Comparison of ENCODE assay signal across 8 cellular contexts in the genomic region with DNA sequence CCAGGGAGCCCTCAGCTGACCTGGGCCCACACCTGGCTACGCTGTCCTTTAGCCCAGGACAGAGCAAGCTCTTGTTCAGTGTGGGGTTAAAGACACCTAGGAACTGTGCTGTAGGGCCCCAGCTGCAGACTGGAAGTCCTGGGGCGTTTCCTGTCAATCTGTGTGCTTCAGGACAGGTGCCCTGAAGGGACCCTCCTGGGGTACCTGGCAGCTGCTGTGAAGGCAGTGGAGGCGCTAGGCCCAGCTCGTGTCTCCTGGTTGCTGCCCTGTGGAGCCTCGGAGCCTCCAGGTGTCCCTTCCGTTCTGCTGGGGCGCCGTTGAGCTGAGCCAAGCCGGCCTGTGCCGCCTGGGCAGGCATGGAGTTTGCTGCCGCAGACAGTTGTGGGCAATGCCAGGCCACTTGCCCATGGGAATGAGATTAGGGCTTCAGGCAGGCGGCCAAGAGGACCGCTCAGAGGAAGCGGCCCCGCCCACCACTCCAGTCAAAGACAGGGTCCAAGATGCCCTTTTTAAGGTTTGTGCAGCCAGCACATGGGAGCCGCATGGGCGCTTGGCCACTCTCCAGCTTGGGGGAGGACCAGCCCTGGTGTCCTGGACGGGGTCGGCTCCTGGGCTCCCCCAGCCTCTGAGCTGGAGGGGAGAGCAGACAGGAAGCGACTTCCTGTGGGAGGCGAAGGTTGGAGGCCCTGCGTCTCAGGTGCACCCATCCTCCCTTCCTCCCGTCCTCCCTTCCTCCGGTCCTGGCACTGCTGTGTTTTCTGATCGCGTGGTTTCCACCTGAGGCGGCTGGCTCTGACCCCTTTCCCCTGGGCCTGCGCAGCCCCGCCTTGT. TPM values are rescaled to one million over a fixed set of nuclear protein-coding genes. Genes with fewer than 3 reads are reported as not detected.
A peak's percentile ranks its signal among the peaks of the same experiment; 100 is the strongest.
DNase-seq lines count a peak whose midpoint lies in the region; ATAC-seq, FAIRE-seq and TF ChIP-seq lines count a peak whose summit lies in the region.

No MANE protein-coding gene starts in this region.

- no peak for DNase-seq in IMR-90
- peak; percentile 32 for DNase-seq in bronchial epithelial cell (ENCODE audit: low read depth)
- DNase-seq in lung (ENCODE audit: low spot score): peak; percentile 79
- DNase-seq in uterus: peak; percentile 59 to 64
- no peak for DNase-seq in SJCRH30
- no peak for DNase-seq in endothelial cell (ENCODE audit: low spot score)
- DNase-seq in stimulated activated CD4-positive, alpha-beta T cell treated with anti-CD3 and anti-CD28 coated beads, Interleukin-4, amount 100 ng/mL, for 1 hour: no peak

- CTCF ChIA-PET in IMR-90 (lab: Yijun Ruan, JAX): interaction anchor here (0.7 to 1.1 kb wide), 3 partner anchors 30 to 59 kb away, joined by 3 to 4 read pairs (median 4); no protein-coding TSS in a partner anchor

- peaks cover 0 to 19% of the 10 kb centered on the region in 2 experiments; a peak in 2 of 4 replicates for H3K79me1 ChIP-seq in IMR-90 (ENCODE audit: low read depth in 1 of 2, low read length in 2 of 2)

- no peaks in the 10 kb centered on the region for H3K9me3 ChIP-seq in IMR-90 (ENCODE audit: control insufficient read depth, insufficient read depth, low read length)
- no peaks in the 10 kb centered on the region for H3K9me3 ChIP-seq in lung (ENCODE audit: control insufficient read depth in 2 of 2, insufficient read depth in 1 of 2, low read length in 1 of 2)
- no peaks in the 10 kb centered on the region for H3K9me3 ChIP-seq in uterus
- H3K9me3 ChIP-seq in SJCRH30 (replicated peaks): no peaks in the 10 kb centered on the region

- no peak overlapping the region for H3K56ac ChIP-seq in IMR-90 (ENCODE audit: extremely low read depth, insufficient read depth, low read length)

- peak overlapping the region; percentile 28; the same call in 1 of the 2 replicates for H3K4me2 ChIP-seq in IMR-90 (ENCODE audit: low read depth, low read length)

- H3K36me3 ChIP-seq in ACC112 (ENCODE audit: insufficient read depth, low read length): peaks cover 23% of the 10 kb centered on the region; the same call in 1 of the 2 replicates
- H3K36me3 ChIP-seq in IMR-90 (ENCODE audit: control insufficient read depth, insufficient read depth, low read length): peaks cover 57% of the 10 kb centered on the region
- peaks cover 48% of the 10 kb centered on the region for H3K36me3 ChIP-seq in bronchial epithelial cell (ENCODE audit: control insufficient read depth, insufficient read depth, low read length)
- peaks cover 18 to 48% of the 10 kb centered on the region in 2 donors for H3K36me3 ChIP-seq in lung (ENCODE audit: control insufficient read depth in 2 of 2, insufficient read depth in 2 of 2, low read length in 2 of 2)
- no peaks in the 10 kb centered on the region for H3K36me3 ChIP-seq in uterus
- peaks cover 73% of the 10 kb centered on the region for H3K36me3 ChIP-seq in SJCRH30

- peaks cover 32% of the 10 kb centered on the region for H3K4me1 Mint-ChIP-seq in endothelial cell (ENCODE audit: unreplicated experiment)

- POLR2A ChIA-PET in IMR-90 (lab: Charles Lee; ENCODE audit: unreplicated experiment): interaction anchor here (0.8 kb wide), 1 partner anchor 18 kb away, joined by 3 read pairs; no protein-coding TSS in a partner anchor

- H3K27ac ChIP-seq in ACC112 (ENCODE audit: low read depth, low read length) (no peak overlapping the region; the same call in 1 of the 2 replicates), IMR-90 (ENCODE audit: insufficient read depth, low read length) (no peak overlapping the region), lung (ENCODE audit: low read depth in 1 of 2, low read length in 1 of 2) (peak overlapping the region; percentile 50 to 78), uterus (peak overlapping the region; percentile 33 to 41), SJCRH30 (no peak overlapping the region)

- no peak overlapping the region for H2BK120ac ChIP-seq in IMR-90 (ENCODE audit: low read depth, low read length)

- in situ Hi-C loops in IMR-90 (cut with MboI; ENCODE audit: low sequenced_read_pairs): no loop called here

- peaks cover 84% of the 10 kb centered on the region for H4K20me1 ChIP-seq in IMR-90 (ENCODE audit: insufficient read depth, low read length)

- H4K8ac ChIP-seq in IMR-90 (ENCODE audit: low read depth in 2 of 2, low read length in 2 of 2): no peak overlapping the region

- no peak overlapping the region for H3K4ac ChIP-seq in IMR-90 (ENCODE audit: low read depth, low read length)

- H2BK20ac ChIP-seq in IMR-90 (ENCODE audit: low read depth, low read length): no peak overlapping the region

- H3K9ac ChIP-seq in IMR-90 (ENCODE audit: low read depth, low read length): no peak overlapping the region

- 43% methylated on average over 11 of the region's 29 CpGs; no CpG with 5 or more reads in 1 of the 2 experiments for WGBS in IMR-90 (ENCODE audit: extremely low coverage in 2 of 2, insufficient read length in 1 of 2), 2 experiments
- 31 to 52% methylated on average over 28 to 29 of the region's 29 CpGs for WGBS in lung, 2 donors

- 0 out of 2 replicates have a peak overlapping the region, but pooled peaks have one; percentile 16 for H3K23ac ChIP-seq in IMR-90 (ENCODE audit: low read depth, low read length)

- no peak for TF ChIP-seq POLR2A in IMR-90 (IDR thresholded peaks at IDR 0.05; ENCODE audit: low read depth, low read length)
- no peak for TF ChIP-seq POLR2A in uterus (IDR thresholded peaks at IDR 0.05)

- no peak for ATAC-seq in IMR-90 (ENCODE audit: low read depth)
- ATAC-seq in lung (ENCODE audit: insufficient read depth, low FRiP score): no peak

- H3K18ac ChIP-seq in IMR-90 (ENCODE audit: low read depth, low read length): no peak overlapping the region

- dilution Hi-C loops in IMR-90 (cut with HindIII; ENCODE audit: low sequenced_read_pairs, unreplicated experiment): no loop called here

- no peak overlapping the region for H2BK5ac ChIP-seq in IMR-90 (ENCODE audit: low read depth, low read length, poor library complexity, severe bottlenecking)

- no TSS peak for BruUV-seq in IMR-90 (replicated peaks; lab: Mats Ljungman, UMichigan)

- H2AK5ac ChIP-seq in IMR-90 (ENCODE audit: low read depth, low read length): no peak overlapping the region

- H2BK15ac ChIP-seq in IMR-90 (ENCODE audit: low read depth, low read length): no peak overlapping the region

- FAIRE-seq in bronchial epithelial cell (lab: Jason Lieb, UNC): no peak

- H3K4me1 ChIP-seq in ACC112 (ENCODE audit: control insufficient read depth, insufficient read depth, low read length, unreplicated experiment): peaks cover 36% of the 10 kb centered on the region
- H3K4me1 ChIP-seq in IMR-90 (ENCODE audit: control insufficient read depth, insufficient read depth, low read length): peaks cover 30% of the 10 kb centered on the region
- peaks cover 21 to 33% of the 10 kb centered on the region in 2 donors for H3K4me1 ChIP-seq in lung (ENCODE audit: control insufficient read depth in 2 of 2, insufficient read depth in 2 of 2, low read length in 2 of 2)
- peaks cover 28 to 46% of the 10 kb centered on the region in 2 donors for H3K4me1 ChIP-seq in uterus
- peaks cover 3% of the 10 kb centered on the region; the same call in 1 of the 2 replicates for H3K4me1 ChIP-seq in SJCRH30

- intact Hi-C loops in IMR-90 (cut with micrococcal nuclease): no loop called here
- intact Hi-C loops in uterus (cut with DNase I; ENCODE audit: low total_unique reads): no loop called here

- peaks cover 11% of the 10 kb centered on the region; the same call in 1 of the 2 replicates for H3K9me1 ChIP-seq in IMR-90 (ENCODE audit: insufficient read depth, low read length)

- H2AK9ac ChIP-seq in IMR-90 (replicated peaks; ENCODE audit: low read depth, low read length, poor library complexity): peak overlapping the region; percentile 57

- H3K14ac ChIP-seq in IMR-90 (replicated peaks; ENCODE audit: low read depth, low read length): no peak overlapping the region

- no peak for TF ChIP-seq RAD21 in IMR-90 (IDR thresholded peaks at IDR 0.05; ENCODE audit: low read length)

- no peak overlapping the region for H3K27ac Mint-ChIP-seq in endothelial cell (ENCODE audit: unreplicated experiment)

- no peak overlapping the region for H4K91ac ChIP-seq in IMR-90 (ENCODE audit: insufficient read depth, low read depth, low read length)

- H3K27me3 ChIP-seq in ACC112 (ENCODE audit: insufficient read depth, low read length) (no peaks in the 10 kb centered on the region), IMR-90 (ENCODE audit: control insufficient read depth, insufficient read depth, low read length) (no peaks in the 10 kb centered on the region), bronchial epithelial cell (ENCODE audit: control insufficient read depth, insufficient read depth, low read length) (no peaks in the 10 kb centered on the region), lung (ENCODE audit: control insufficient read depth, insufficient read depth) (no peaks in the 10 kb centered on the region), uterus (no peaks in the 10 kb centered on the region), SJCRH30 (no peaks in the 10 kb centered on the region)

- H3K4me3 ChIP-seq in ACC112 (ENCODE audit: low read depth, low read length): peak overlapping the region; percentile 95
- H3K4me3 ChIP-seq in IMR-90 (ENCODE audit: insufficient read depth, low read depth, low read length): no peak overlapping the region
- peak overlapping the region; percentile 23 for H3K4me3 ChIP-seq in bronchial epithelial cell (ENCODE audit: low read depth, low read length)
- H3K4me3 ChIP-seq in lung: no peak overlapping the region
- peak overlapping the region in 1 of 2 donors; percentile 15 for H3K4me3 ChIP-seq in uterus
- H3K4me3 ChIP-seq in SJCRH30: no peak overlapping the region

- no peaks in the 10 kb centered on the region for H3K9me3 Mint-ChIP-seq in endothelial cell (ENCODE audit: unreplicated experiment)

- no peak overlapping the region for H4K5ac ChIP-seq in IMR-90 (ENCODE audit: low read depth, low read length)

- H3K4me3 Mint-ChIP-seq in endothelial cell (ENCODE audit: unreplicated experiment): no peak overlapping the region

- H3K27me3 Mint-ChIP-seq in endothelial cell (ENCODE audit: unreplicated experiment): peaks cover 35% of the 10 kb centered on the region

- H2AFZ ChIP-seq in ACC112 (ENCODE audit: low read length, unreplicated experiment): no peak overlapping the region
- peak overlapping the region; percentile 39 for H2AFZ ChIP-seq in IMR-90 (replicated peaks; ENCODE audit: low read length, poor library complexity)

- no peak for TF ChIP-seq CTCF in IMR-90 (conservative IDR thresholded peaks at IDR 0.05; ENCODE audit: low read depth, low read length)
- no peak for TF ChIP-seq CTCF in bronchial epithelial cell (IDR thresholded peaks at IDR 0.05; ENCODE audit: insufficient read depth, low read length, severe bottlenecking)
- no peak for TF ChIP-seq CTCF in lung (IDR thresholded peaks at IDR 0.05; ENCODE audit: control extremely low read depth, extremely low read depth)
- TF ChIP-seq CTCF in uterus (IDR thresholded peaks at IDR 0.05): no peak
- no peak for TF ChIP-seq CTCF in endothelial cell (IDR thresholded peaks at IDR 0.05; ENCODE audit: unreplicated experiment)

- H3K36me3 Mint-ChIP-seq in endothelial cell (ENCODE audit: low read depth, unreplicated experiment): peaks cover 29% of the 10 kb centered on the region

- peaks cover 84% of the 10 kb centered on the region for H3K79me2 ChIP-seq in ACC112 (ENCODE audit: control insufficient read depth, insufficient read depth, low read length, unreplicated experiment)

RNA-seq across cellular contexts. Expression of a gene that starts 4.0 kb away (rescaled TPM):
- total RNA-seq in IMR-90 (2012; rRNA removed): 95.5 and 146 TPM in 2 replicates
- polyA plus RNA-seq in IMR-90 (2012; rRNA removed): 269 and 483 TPM in 2 replicates
- 96.3 and 257 TPM in 2 replicates for polyA plus RNA-seq in IMR-90 (2012; cell fraction: cytosol; rRNA removed)
- 324 and 629 TPM in 2 replicates for polyA plus RNA-seq in IMR-90 (2012; cell fraction: nucleus; rRNA removed; ENCODE audit: low replicate concordance)
- total RNA-seq in bronchial epithelial cell: 99.0 TPM in 2 replicates
- 100 to 1,000 TPM; 256 to 321 TPM for total RNA-seq in lung
- 100 to 1,000 TPM; 112 to 150 TPM for polyA plus RNA-seq in lung
- total RNA-seq in uterus: 100 to 1,000 TPM in 2 of 4 donors, 10 to 100 TPM in 2; 45.0 to 278 (median 106) TPM
- 232 TPM in 2 replicates for total RNA-seq in SJCRH30 (2014; rRNA removed; shearing (Covaris generic))
- total RNA-seq in endothelial cell (ENCODE audit: unreplicated experiment): 614 TPM

RNA-seq across cellular contexts. Expression of a gene that starts 20.5 kb away (rescaled TPM):
- 0.36 and 0.56 TPM in 2 replicates for total RNA-seq in IMR-90 (2012; rRNA removed)
- polyA plus RNA-seq in IMR-90 (2012; rRNA removed): 1.2 and 2.0 TPM in 2 replicates
- polyA plus RNA-seq in IMR-90 (2012; cell fraction: cytosol; rRNA removed): 1.0 and 4.3 TPM in 2 replicates
- polyA plus RNA-seq in IMR-90 (2012; cell fraction: nucleus; rRNA removed; ENCODE audit: low replicate concordance): 1.4 and 3.6 TPM in 2 replicates
- total RNA-seq in bronchial epithelial cell: not detected in 2 replicates
- total RNA-seq in lung: 10 to 100 TPM in 1 of 2 donors, 1 to 10 TPM in 1; 8.1 to 14.1 TPM
- 1 to 10 TPM in 1 of 2 donors, under 1 TPM in 1; 0.91 to 4.2 TPM for polyA plus RNA-seq in lung
- total RNA-seq in uterus: 1 to 10 TPM in 1 of 4 donors, not detected in 3; 3.4 TPM
- total RNA-seq in SJCRH30 (2014; rRNA removed; shearing (Covaris generic)): not detected in 2 replicates
- total RNA-seq in endothelial cell (ENCODE audit: unreplicated experiment): 17.6 TPM

RNA-seq across cellular contexts. Expression of a gene that starts 26.4 kb away (rescaled TPM):
- total RNA-seq in IMR-90 (2012; rRNA removed): not detected in 2 replicates
- polyA plus RNA-seq in IMR-90 (2012; rRNA removed): 0.12 TPM in 1 of 2 replicates, not detected in the other
- 0.04 TPM in 1 of 2 replicates, not detected in the other for polyA plus RNA-seq in IMR-90 (2012; cell fraction: cytosol; rRNA removed)
- polyA plus RNA-seq in IMR-90 (2012; cell fraction: nucleus; rRNA removed; ENCODE audit: low replicate concordance): 2.3 and 4.0 TPM in 2 replicates
- not detected in 2 replicates for total RNA-seq in bronchial epithelial cell
- total RNA-seq in lung: 1 to 10 TPM; 2.1 to 9.8 TPM
- 1 to 10 TPM; 2.0 to 6.7 TPM for polyA plus RNA-seq in lung
- total RNA-seq in uterus: 1 to 10 TPM in 1 of 4 donors, under 1 TPM in 1, not detected in 2; 0.85 to 2.6 TPM
- total RNA-seq in SJCRH30 (2014; rRNA removed; shearing (Covaris generic)): not detected in 2 replicates
- total RNA-seq in endothelial cell (ENCODE audit: unreplicated experiment): 0.21 TPM

RNA-seq across cellular contexts. Expression of a gene that starts 39.6 kb away (rescaled TPM):
- total RNA-seq in IMR-90 (2012; rRNA removed) (not detected in 2 replicates), bronchial epithelial cell (not detected in 2 replicates), lung (10 to 100 TPM in 1 of 2 donors, under 1 TPM in 1; 0.58 to 23.3 TPM), uterus (1 to 10 TPM in 1 of 4 donors, not detected in 3; 2.9 TPM), endothelial cell (ENCODE audit: unreplicated experiment) (not detected)
- polyA plus RNA-seq in IMR-90 (2012; rRNA removed) (not detected in 2 replicates), lung (10 to 100 TPM in 1 of 2 donors, under 1 TPM in 1; 0.85 to 18.5 TPM)
- polyA plus RNA-seq in IMR-90 (2012; cell fraction: cytosol; rRNA removed): not detected in 2 replicates
- polyA plus RNA-seq in IMR-90 (2012; cell fraction: nucleus; rRNA removed; ENCODE audit: low replicate concordance): not detected in 2 replicates
- total RNA-seq in SJCRH30 (2014; rRNA removed; shearing (Covaris generic)): not detected in 2 replicates

RNA-seq across cellular contexts. Expression of a gene that starts 50.3 kb away (rescaled TPM):
- total RNA-seq in IMR-90 (2012; rRNA removed) (not detected in 2 replicates), bronchial epithelial cell (105 and 138 TPM in 2 replicates), lung (10 to 100 TPM; 14.9 to 23.6 TPM), uterus (1 to 10 TPM in 1 of 4 donors, under 1 TPM in 3; 0.26 to 5.5 (median 0.39) TPM), endothelial cell (ENCODE audit: unreplicated experiment) (not detected)
- polyA plus RNA-seq in IMR-90 (2012; rRNA removed) (0.03 TPM in 1 of 2 replicates, not detected in the other), lung (10 to 100 TPM; 20.5 to 23.7 TPM)
- polyA plus RNA-seq in IMR-90 (2012; cell fraction: cytosol; rRNA removed): 0.02 TPM in 1 of 2 replicates, not detected in the other
- polyA plus RNA-seq in IMR-90 (2012; cell fraction: nucleus; rRNA removed; ENCODE audit: low replicate concordance): 0.11 and 0.13 TPM in 2 replicates
- total RNA-seq in SJCRH30 (2014; rRNA removed; shearing (Covaris generic)): 0.18 and 0.41 TPM in 2 replicates

Comparison
In these comparisons a context has a peak if more than half of its experiments do, and no peak if none do; other contexts are left out.
1. H3K27ac ChIP-seq: peak in lung (2 of 2) and uterus (2 of 2); none in ACC112 (single experiment), IMR-90 (single experiment) and SJCRH30 (single experiment).
2. H3K4me3 ChIP-seq: peak in ACC112 (single experiment) and bronchial epithelial cell (single experiment); none in IMR-90 (single experiment), lung (single experiment) and SJCRH30 (single experiment).
3. DNase-seq: peak in bronchial epithelial cell (single experiment), lung (single experiment) and uterus (2 of 2); none in IMR-90 (single experiment), SJCRH30 (0 of 2), endothelial cell (single experiment) and stimulated activated CD4-positive, alpha-beta T cell treated with anti-CD3 and anti-CD28 coated beads, Interleukin-4, amount 100 ng/mL, for 1 hour (single experiment).